ENCODE assay signal across 9 cellular contexts in the genomic region with DNA sequence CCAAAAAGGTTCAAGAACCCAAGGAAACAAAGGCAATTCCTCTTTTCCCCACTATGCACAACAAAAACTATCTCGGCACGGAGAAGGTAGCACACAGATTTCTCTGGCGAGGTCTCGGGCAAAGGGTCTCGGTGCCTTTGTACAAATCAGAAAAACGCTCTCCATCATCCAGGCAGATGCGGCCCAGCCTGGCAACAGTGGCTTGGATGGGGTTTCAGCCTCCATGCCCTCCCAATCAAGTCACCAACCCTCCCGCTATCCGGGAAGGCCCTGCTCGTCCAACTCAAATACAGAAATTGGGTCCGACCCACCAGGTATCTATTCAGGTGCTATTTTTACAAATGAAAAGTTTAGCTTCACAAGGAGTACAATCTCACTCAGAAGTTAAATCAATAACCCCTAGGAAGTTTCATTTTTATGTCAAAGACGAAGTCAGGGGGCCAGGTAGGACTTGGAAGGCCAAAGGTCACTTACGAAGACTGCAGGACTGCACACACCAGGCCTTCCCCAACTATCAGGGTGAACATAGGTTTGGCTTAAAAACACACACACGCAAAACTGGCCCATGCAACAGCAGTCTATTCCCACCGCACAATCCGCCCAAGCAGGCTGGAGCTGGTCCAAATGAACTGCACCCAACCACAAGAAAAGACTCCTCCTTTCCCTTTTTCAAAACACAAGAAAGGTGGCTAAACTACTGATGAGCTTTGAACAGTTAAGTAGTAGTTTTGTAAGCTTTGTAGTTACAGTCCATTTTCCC. TPM values are rescaled to one million over a fixed set of nuclear protein-coding genes. Genes with fewer than 3 reads are reported as not detected.
A peak's percentile ranks its signal among the peaks of the same experiment; 100 is the strongest.
DNase-seq lines count a peak whose midpoint lies in the region; ATAC-seq and TF ChIP-seq lines count a peak whose summit lies in the region.
"Had no signal": no experiment of that assay in that cellular context is flagged by ENCODE, and none has a peak within 500 bp of the region (broad histone marks: within the 10 kb centered on the region; RNA-seq: fewer than 3 reads in every experiment).

No MANE protein-coding gene starts in this region.

- intact Hi-C loops in right cardiac atrium (cut with DNase I), result loop anchor here in 1 of 4 donors (5.0 kb wide), 1 partner anchor 39 kb away; no protein-coding TSS in a partner anchor

- ATAC-seq in WTC11 (no peak), right cardiac atrium (peak in 1 of 2 donors; percentile 3), GM18502 (IDR thresholded peaks at IDR 0.05; ENCODE audit: poor library complexity, unreplicated experiment) (no peak)

- TF ChIP-seq CTCF in WTC11 (IDR thresholded peaks at IDR 0.05), result no peak

- H3K9me3 ChIP-seq in right cardiac atrium (ENCODE audit: control insufficient read depth, low read length), result no peaks in the 10 kb centered on the region

- CTCF ChIA-PET in WTC11 (lab: Charles Lee), result interaction anchor here (1.0 kb wide), 1 partner anchor 23 kb away, joined by 3 read pairs; no protein-coding TSS in a partner anchor

- no peak overlapping the region for H3K4me3 ChIP-seq in right cardiac atrium (ENCODE audit: low read length)

- no peak overlapping the region for H3K4me3 Mint-ChIP-seq in WTC11

- WGBS in right cardiac atrium, result 74% methylated on average over 16 of the region's 16 CpGs

- POLR2A ChIA-PET in WTC11 (lab: Charles Lee), result no interaction called here

- no peaks in the 10 kb centered on the region for H3K27me3 ChIP-seq in right cardiac atrium (ENCODE audit: control insufficient read depth, insufficient read depth)

- H3K27me3 Mint-ChIP-seq in WTC11 (ENCODE audit: low read depth), result no peaks in the 10 kb centered on the region

- H3K4me1 ChIP-seq in right cardiac atrium (ENCODE audit: control insufficient read depth, insufficient read depth, low read length), result peaks cover 11% of the 10 kb centered on the region

- no peaks in the 10 kb centered on the region for H3K9me3 Mint-ChIP-seq in WTC11

- H3K36me3 Mint-ChIP-seq in WTC11, result no peaks in the 10 kb centered on the region

- H3K4me1 Mint-ChIP-seq in WTC11, result peaks cover 85% of the 10 kb centered on the region

- peak; percentile 30 for DNase-seq in HCEC 1CT
- DNase-seq in WTC11 (ENCODE audit: low spot score), result no peak
- peak; percentile 68 to 89 (median 83) for DNase-seq in right cardiac atrium
- DNase-seq in stromal cell of bone marrow (ENCODE audit: low read depth), result peak; percentile 32
- no peak for DNase-seq in NCI-H82 (lab: John Stamatoyannopoulos, UW)
- DNase-seq in SHP77 treated with DMSO at 0.1 percent for 48 hours (lab: John Stamatoyannopoulos, UW), result no peak
- DNase-seq: activated CD4-positive, alpha-beta T cell treated with anti-CD3 and anti-CD28 coated beads for 48 hours; NCI-H187 treated with DMSO at 0.1 percent for 48 hours had no signal

- H3K27ac Mint-ChIP-seq in WTC11, result peak overlapping the region; percentile 91

- H3K27ac ChIP-seq in right cardiac atrium (ENCODE audit: low read length), result peak overlapping the region; percentile 56

TF ChIP-seq in WTC11, 78 proteins besides CTCF, POLR2A, EP300 and RAD21:
- TF ChIP-seq, protein P1, sequence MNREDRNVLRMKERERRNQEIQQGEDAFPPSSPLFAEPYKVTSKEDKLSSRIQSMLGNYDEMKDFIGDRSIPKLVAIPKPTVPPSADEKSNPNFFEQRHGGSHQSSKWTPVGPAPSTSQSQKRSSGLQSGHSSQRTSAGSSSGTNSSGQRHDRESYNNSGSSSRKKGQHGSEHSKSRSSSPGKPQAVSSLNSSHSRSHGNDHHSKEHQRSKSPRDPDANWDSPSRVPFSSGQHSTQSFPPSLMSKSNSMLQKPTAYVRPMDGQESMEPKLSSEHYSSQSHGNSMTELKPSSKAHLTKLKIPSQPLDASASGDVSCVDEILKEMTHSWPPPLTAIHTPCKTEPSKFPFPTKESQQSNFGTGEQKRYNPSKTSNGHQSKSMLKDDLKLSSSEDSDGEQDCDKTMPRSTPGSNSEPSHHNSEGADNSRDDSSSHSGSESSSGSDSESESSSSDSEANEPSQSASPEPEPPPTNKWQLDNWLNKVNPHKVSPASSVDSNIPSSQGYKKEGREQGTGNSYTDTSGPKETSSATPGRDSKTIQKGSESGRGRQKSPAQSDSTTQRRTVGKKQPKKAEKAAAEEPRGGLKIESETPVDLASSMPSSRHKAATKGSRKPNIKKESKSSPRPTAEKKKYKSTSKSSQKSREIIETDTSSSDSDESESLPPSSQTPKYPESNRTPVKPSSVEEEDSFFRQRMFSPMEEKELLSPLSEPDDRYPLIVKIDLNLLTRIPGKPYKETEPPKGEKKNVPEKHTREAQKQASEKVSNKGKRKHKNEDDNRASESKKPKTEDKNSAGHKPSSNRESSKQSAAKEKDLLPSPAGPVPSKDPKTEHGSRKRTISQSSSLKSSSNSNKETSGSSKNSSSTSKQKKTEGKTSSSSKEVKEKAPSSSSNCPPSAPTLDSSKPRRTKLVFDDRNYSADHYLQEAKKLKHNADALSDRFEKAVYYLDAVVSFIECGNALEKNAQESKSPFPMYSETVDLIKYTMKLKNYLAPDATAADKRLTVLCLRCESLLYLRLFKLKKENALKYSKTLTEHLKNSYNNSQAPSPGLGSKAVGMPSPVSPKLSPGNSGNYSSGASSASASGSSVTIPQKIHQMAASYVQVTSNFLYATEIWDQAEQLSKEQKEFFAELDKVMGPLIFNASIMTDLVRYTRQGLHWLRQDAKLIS (CRISPR knock-in tag; IDR thresholded peaks at IDR 0.05; ENCODE audit: borderline replicate concordance), result no peak
- TF ChIP-seq ZNF263 (CRISPR knock-in tag; IDR thresholded peaks at IDR 0.05; ENCODE audit: low read depth), result no peak
- TF ChIP-seq PREB (CRISPR knock-in tag; IDR thresholded peaks at IDR 0.05; ENCODE audit: borderline replicate concordance), result no peak
- TF ChIP-seq IRF2 (CRISPR knock-in tag; IDR thresholded peaks at IDR 0.05; ENCODE audit: borderline replicate concordance, low read depth), result no peak

RNA-seq across cellular contexts. Expression of gene GNA12, which starts 43.0 kb away (rescaled TPM):
- total RNA-seq in WTC11 (2021), result 89.2 to 99.6 TPM (median 90.3 TPM) in 3 replicates
- 10 to 100 TPM; 60.8 to 68.1 (median 64.4) TPM for total RNA-seq in right cardiac atrium
- 32.8 TPM for polyA plus RNA-seq in right cardiac atrium

Comparison
In these comparisons a context has a peak if more than half of its experiments do, and no peak if none do; other contexts are left out.
1. DNase-seq: peak in HCEC 1CT (single experiment), right cardiac atrium (3 of 3) and stromal cell of bone marrow (single experiment); none in WTC11 (single experiment), NCI-H82 (single experiment) and SHP77 treated with DMSO at 0.1 percent for 48 hours (single experiment).